Comparison of ENCODE assay signal across 8 cellular contexts in the genomic region with DNA sequence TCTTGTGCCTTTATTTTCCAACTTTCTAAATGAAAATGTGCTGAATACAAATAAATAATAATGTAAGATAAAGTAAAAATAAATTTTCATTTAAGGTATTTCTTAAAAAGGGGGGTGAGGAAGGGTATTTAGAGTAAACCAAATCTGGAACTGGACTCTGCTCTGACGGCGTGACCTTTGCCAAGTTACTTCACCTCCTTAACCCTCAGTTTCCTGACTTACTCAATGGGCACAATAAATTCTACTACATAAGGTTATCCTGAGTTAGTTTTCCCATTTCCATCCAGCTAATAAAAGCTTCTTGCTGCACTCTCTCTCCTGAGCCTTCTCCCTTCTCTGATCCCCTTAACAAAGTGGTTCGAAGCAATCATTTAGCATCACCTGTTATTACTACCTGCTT.
DNase-seq lines count a peak whose midpoint lies in the region; ATAC-seq, FAIRE-seq and TF ChIP-seq lines count a peak whose summit lies in the region.
"Had no signal": no experiment of that assay in that cellular context is flagged by ENCODE, and none has a peak within 500 bp of the region (broad histone marks: within the 10 kb centered on the region; RNA-seq: fewer than 3 reads in every experiment).

No MANE protein-coding gene starts in this region.

- no peaks in the 10 kb centered on the region for H4K20me1 ChIP-seq in keratinocyte (ENCODE audit: control insufficient read depth, extremely low read depth, insufficient read depth, low read length)

- H3K27ac ChIP-seq in HL-60 (replicated peaks) (peak overlapping the region; percentile 61), keratinocyte (ENCODE audit: control insufficient read depth, insufficient read depth, low read length) (peak overlapping the region; percentile 1)

- no peak for FAIRE-seq in keratinocyte (lab: Jason Lieb, UNC)

- H3K27ac Mint-ChIP-seq in T-helper 17 cell, result peak overlapping the region; percentile 92
- peak overlapping the region; percentile 98 for H3K27ac Mint-ChIP-seq in stimulated activated naive B cell treated with anti-CD40 and anti-IgM and Interleukin-4, amounts not matched to agents 10 μg/mL and 1 μg/mL and 100 μg/mL, for 72 hours

- peak overlapping the region; percentile 47 for H3K4me3 Mint-ChIP-seq in T-helper 17 cell
- H3K4me3 Mint-ChIP-seq in stimulated activated naive B cell treated with anti-CD40 and anti-IgM and Interleukin-4, amounts not matched to agents 10 μg/mL and 1 μg/mL and 100 μg/mL, for 72 hours, result peak overlapping the region in 1 of 2 donors; percentile 78

- no peaks in the 10 kb centered on the region for H3K36me3 ChIP-seq in keratinocyte (ENCODE audit: control insufficient read depth in 2 of 2, extremely low read depth in 1 of 2, insufficient read depth in 2 of 2, low read length in 2 of 2)

- no peaks in the 10 kb centered on the region for H3K9me1 ChIP-seq in keratinocyte (ENCODE audit: control insufficient read depth, extremely low read depth, insufficient read depth, low read length)

- peak overlapping the region; percentile 90 for H3K4me2 ChIP-seq in keratinocyte (ENCODE audit: control insufficient read depth, extremely low read depth, insufficient read depth, low read depth, low read length)

- no peaks in the 10 kb centered on the region for H3K36me3 Mint-ChIP-seq in T-helper 17 cell (ENCODE audit: low read depth)
- H3K36me3 Mint-ChIP-seq in stimulated activated naive B cell treated with anti-CD40 and anti-IgM and Interleukin-4, amounts not matched to agents 10 μg/mL and 1 μg/mL and 100 μg/mL, for 72 hours, result peaks cover 0 to 4% of the 10 kb centered on the region in 2 donors

- H3K27me3 Mint-ChIP-seq in T-helper 17 cell, result peaks cover 7% of the 10 kb centered on the region
- no peaks in the 10 kb centered on the region for H3K27me3 Mint-ChIP-seq in stimulated activated naive B cell treated with anti-CD40 and anti-IgM and Interleukin-4, amounts not matched to agents 10 μg/mL and 1 μg/mL and 100 μg/mL, for 72 hours
- H3K27me3 Mint-ChIP-seq: effector memory CD8-positive, alpha-beta T cell had no signal

- dilution Hi-C loops in keratinocyte (cut with MboI; ENCODE audit: extremely low pct_ligation_motif_present, low sequenced_read_pairs), result no loop called here

- peaks cover 22% of the 10 kb centered on the region for H3K4me1 ChIP-seq in keratinocyte (ENCODE audit: control insufficient read depth, extremely low read depth, insufficient read depth, low read length)

- H3K27me3 ChIP-seq in HL-60 (ENCODE audit: insufficient read depth, poor library complexity, severe bottlenecking), result no peaks in the 10 kb centered on the region
- H3K27me3 ChIP-seq in keratinocyte (ENCODE audit: control insufficient read depth, extremely low read depth, insufficient read depth, low read length), result no peaks in the 10 kb centered on the region

- DNase-seq in HL-60 (ENCODE audit: low read depth in 1 of 2, low spot score in 1 of 2) (no peak), T-helper 17 cell (no peak), keratinocyte (ENCODE audit: low read depth, low spot score) (no peak), activated gamma-delta T cell (lab: John Stamatoyannopoulos, UW) (no peak), hippocampal formation (lab: John Stamatoyannopoulos, UW) (no peak)
- no peak for DNase-seq in stimulated activated naive B cell treated with anti-CD40 and anti-IgM and Interleukin-4, amounts not matched to agents 10 μg/mL and 1 μg/mL and 100 μg/mL, for 72 hours

- H3K4me3 ChIP-seq in HL-60 (replicated peaks; ENCODE audit: insufficient read depth, low read length) (peak overlapping the region; percentile 19), keratinocyte (ENCODE audit: control insufficient read depth in 2 of 3, extremely low read depth in 1 of 3, insufficient read depth in 2 of 3, low read depth in 1 of 3, low read length in 3 of 3) (peak overlapping the region in 1 of 3 experiments; percentile 11)

- H3K4me1 Mint-ChIP-seq in T-helper 17 cell, result peaks cover 18% of the 10 kb centered on the region
- peaks cover 17 to 29% of the 10 kb centered on the region in 2 donors for H3K4me1 Mint-ChIP-seq in stimulated activated naive B cell treated with anti-CD40 and anti-IgM and Interleukin-4, amounts not matched to agents 10 μg/mL and 1 μg/mL and 100 μg/mL, for 72 hours

- TF ChIP-seq CTCF in HL-60 (IDR thresholded peaks at IDR 0.05; ENCODE audit: insufficient read depth, low read length) (no peak), keratinocyte (optimal IDR thresholded peaks at IDR 0.05 in 1 of 3, IDR thresholded peaks at IDR 0.05 in 1 of 3, conservative IDR thresholded peaks at IDR 0.05 in 1 of 3; ENCODE audit: extremely low read depth in 1 of 3, insufficient read depth in 2 of 3, low read length in 3 of 3) (no peak)

- peak overlapping the region; percentile 62 for H2AFZ ChIP-seq in keratinocyte (ENCODE audit: control insufficient read depth, low read length)

- ATAC-seq in T-helper 17 cell (no peak), GM21515 (IDR thresholded peaks at IDR 0.05; ENCODE audit: unreplicated experiment) (no peak)
- ATAC-seq in stimulated activated naive B cell treated with anti-CD40 and anti-IgM and Interleukin-4, amounts not matched to agents 10 μg/mL and 1 μg/mL and 100 μg/mL, for 72 hours (replicated peaks), result no peak

- H3K9me3 ChIP-seq in T-helper 17 cell (ENCODE audit: control insufficient read depth, low read length, poor library complexity, severe bottlenecking) (no peaks in the 10 kb centered on the region), keratinocyte (ENCODE audit: control insufficient read depth, low read depth, low read length) (no peaks in the 10 kb centered on the region)

- no peak overlapping the region for H3K9ac ChIP-seq in keratinocyte (ENCODE audit: control insufficient read depth, extremely low read depth, insufficient read depth, low read length)

- no peaks in the 10 kb centered on the region for H3K79me2 ChIP-seq in keratinocyte (ENCODE audit: control insufficient read depth, insufficient read depth, low read length)

- H3K9me3 Mint-ChIP-seq in stimulated activated naive B cell treated with anti-CD40 and anti-IgM and Interleukin-4, amounts not matched to agents 10 μg/mL and 1 μg/mL and 100 μg/mL, for 72 hours, result peaks cover 0 to 6% of the 10 kb centered on the region in 2 donors
- H3K9me3 Mint-ChIP-seq: effector memory CD8-positive, alpha-beta T cell had no signal
